In genomic region chr11:85787809-85788805, GRCh38 we compare ENCODE assay signal across 14 cellular contexts. TPM values are rescaled to one million over a fixed set of nuclear protein-coding genes. Genes with fewer than 3 reads are reported as not detected.
DNase-seq lines count a peak whose midpoint lies in the region; ATAC-seq and TF ChIP-seq lines count a peak whose summit lies in the region.
"Had no signal": no experiment of that assay in that cellular context is flagged by ENCODE, and none has a peak within 500 bp of the region (broad histone marks: within the 10 kb centered on the region; RNA-seq: fewer than 3 reads in every experiment).

No MANE protein-coding gene starts in this region.

- H2AFZ ChIP-seq in GM23338 (no peak overlapping the region), mesenchymal stem cell (ENCODE audit: low read depth, low read length) (no peak overlapping the region)

- ATAC-seq in CD4-positive, CD25-positive, alpha-beta regulatory T cell (ENCODE audit: low read depth in 2 of 2): no peak
- ATAC-seq in GM23338 (no peak), GM21367 (IDR thresholded peaks at IDR 0.05; ENCODE audit: unreplicated experiment) (no peak), GM21737 (IDR thresholded peaks at IDR 0.05; ENCODE audit: unreplicated experiment) (no peak), GM18858 (IDR thresholded peaks at IDR 0.05; ENCODE audit: unreplicated experiment) (no peak)
- ATAC-seq in activated CD8-positive, alpha-beta T cell treated with anti-CD3 and anti-CD28 coated beads, Interleukin-2, amount 10 ng/mL, durations not matched to agents 7 days and 5 days: no peak
- ATAC-seq: K562 had no signal

- H4K8ac ChIP-seq in mesenchymal stem cell (ENCODE audit: low read length): no peak overlapping the region

- no peak overlapping the region for H3K14ac ChIP-seq in mesenchymal stem cell (ENCODE audit: low read length in 2 of 2)

- no peaks in the 10 kb centered on the region for H3F3A ChIP-seq in GM23338 (replicated peaks; ENCODE audit: low read depth)

- H3K27me3 ChIP-seq in CD4-positive, CD25-positive, alpha-beta regulatory T cell (ENCODE audit: control insufficient read depth, insufficient read depth, low read length): no peaks in the 10 kb centered on the region
- H3K27me3 ChIP-seq in GM23338 (ENCODE audit: insufficient read depth): no peaks in the 10 kb centered on the region
- no peaks in the 10 kb centered on the region for H3K27me3 ChIP-seq in mesenchymal stem cell (ENCODE audit: control insufficient read depth in 1 of 2, insufficient read depth in 1 of 2, low read length in 2 of 2)
- H3K27me3 ChIP-seq: BLaER1 treated with 17β-estradiol and CSF1 and Interleukin-3, amounts not matched to agents 10 nM and 100 nM; esophagus muscularis mucosa; tibial nerve had no signal

- H3K79me2 ChIP-seq in GM23338 (replicated peaks; ENCODE audit: insufficient read depth): no peaks in the 10 kb centered on the region

- no peak overlapping the region for H2BK120ac ChIP-seq in mesenchymal stem cell (ENCODE audit: low read depth, low read length)

- no peak overlapping the region for H2BK12ac ChIP-seq in mesenchymal stem cell (ENCODE audit: low read length in 2 of 2)

- peak overlapping the region; percentile 3 for H2AK5ac ChIP-seq in mesenchymal stem cell (ENCODE audit: low read length, severe bottlenecking)

- no peak overlapping the region for H3K4ac ChIP-seq in mesenchymal stem cell (ENCODE audit: low read depth in 1 of 2, low read length in 2 of 2)

- 0 out of 2 replicates have a peak, but pooled peaks cover under 1% of the 10 kb centered on the region for H3K9me2 ChIP-seq in GM23338 (ENCODE audit: insufficient read depth)

- CTCF ChIA-PET in activated CD8-positive, alpha-beta T cell treated with anti-CD3 and anti-CD28 coated beads, Interleukin-2, amount 10 ng/mL, durations not matched to agents 7 days and 5 days (lab: Charles Lee): interaction anchor here (0.6 to 2.3 kb wide), 5 partner anchors 14 to 93 kb away, joined by 3 to 8 read pairs (median 4); no protein-coding TSS in a partner anchor

- H3K36me3 ChIP-seq in CD4-positive, CD25-positive, alpha-beta regulatory T cell (ENCODE audit: control insufficient read depth, insufficient read depth, low read length): no peaks in the 10 kb centered on the region
- H3K36me3 ChIP-seq in GM23338 (ENCODE audit: insufficient read depth) (no peaks in the 10 kb centered on the region), mesenchymal stem cell (ENCODE audit: control insufficient read depth in 1 of 2, insufficient read depth in 2 of 2, low read depth in 1 of 2, low read length in 2 of 2) (no peaks in the 10 kb centered on the region)
- H3K36me3 ChIP-seq: BLaER1 treated with 17β-estradiol and CSF1 and Interleukin-3, amounts not matched to agents 10 nM and 100 nM; esophagus muscularis mucosa; tibial nerve had no signal

- H2BK15ac ChIP-seq in mesenchymal stem cell (ENCODE audit: low read depth, poor library complexity, severe bottlenecking): no peak overlapping the region

- peak overlapping the region; percentile 1 to 61 (median 20) for H3K27ac Mint-ChIP-seq in CD4-positive, CD25-positive, alpha-beta regulatory T cell
- H3K27ac Mint-ChIP-seq in GM23338: peak overlapping the region; percentile 30; the same call in 1 of the 2 replicates
- H3K27ac Mint-ChIP-seq in activated CD8-positive, alpha-beta T cell treated with anti-CD3 and anti-CD28 coated beads, Interleukin-2, amount 10 ng/mL, durations not matched to agents 7 days and 5 days: peak overlapping the region; percentile 43
- H3K27ac Mint-ChIP-seq: activated CD4-positive, alpha-beta memory T cell treated with anti-CD3 and anti-CD28 coated beads, Interleukin-2, amount 10 ng/mL, durations not matched to agents 7 days and 5 days had no signal

- POLR2A ChIA-PET in activated CD8-positive, alpha-beta T cell treated with anti-CD3 and anti-CD28 coated beads, Interleukin-2, amount 10 ng/mL, durations not matched to agents 7 days and 5 days (lab: Charles Lee): interaction anchor here (0.7 to 1.5 kb wide), 3 partner anchors 22 to 42 kb away, joined by 3 to 4 read pairs (median 3); no protein-coding TSS in a partner anchor

- H3K18ac ChIP-seq in mesenchymal stem cell (ENCODE audit: low read depth in 1 of 2, low read length in 2 of 2): no peak overlapping the region

- H3K4me3 ChIP-seq in CD4-positive, CD25-positive, alpha-beta regulatory T cell (ENCODE audit: low read depth, low read length): no peak overlapping the region
- H3K4me3 ChIP-seq in GM23338 (no peak overlapping the region), mesenchymal stem cell (ENCODE audit: insufficient read depth in 1 of 2, low read depth in 1 of 2, low read length in 2 of 2) (no peak overlapping the region)
- H3K4me3 ChIP-seq: BLaER1 treated with 17β-estradiol and CSF1 and Interleukin-3, amounts not matched to agents 10 nM and 100 nM; esophagus muscularis mucosa; K562; tibial nerve had no signal

- H3K9me3 ChIP-seq in CD4-positive, CD25-positive, alpha-beta regulatory T cell (ENCODE audit: control insufficient read depth in 2 of 2, low read length in 2 of 2): no peaks in the 10 kb centered on the region
- no peaks in the 10 kb centered on the region for H3K9me3 ChIP-seq in mesenchymal stem cell (ENCODE audit: control insufficient read depth, low read length)

- no peaks in the 10 kb centered on the region for H3K27me3 Mint-ChIP-seq in CD4-positive, CD25-positive, alpha-beta regulatory T cell
- H3K27me3 Mint-ChIP-seq in GM23338 (ENCODE audit: insufficient read depth, low read depth, poor library complexity): no peaks in the 10 kb centered on the region
- no peaks in the 10 kb centered on the region for H3K27me3 Mint-ChIP-seq in activated CD8-positive, alpha-beta T cell treated with anti-CD3 and anti-CD28 coated beads, Interleukin-2, amount 10 ng/mL, durations not matched to agents 7 days and 5 days (ENCODE audit: low read depth)
- H3K27me3 Mint-ChIP-seq: activated CD4-positive, alpha-beta memory T cell treated with anti-CD3 and anti-CD28 coated beads, Interleukin-2, amount 10 ng/mL, durations not matched to agents 7 days and 5 days had no signal

- no peak for TF ChIP-seq CTCF in GM23338 (conservative IDR thresholded peaks at IDR 0.05; ENCODE audit: low read depth in 2 of 2)

- H3K27ac ChIP-seq in CD4-positive, CD25-positive, alpha-beta regulatory T cell (ENCODE audit: insufficient read depth, low read length, poor library complexity, severe bottlenecking): peak overlapping the region; percentile 8
- no peak overlapping the region for H3K27ac ChIP-seq in GM23338 (ENCODE audit: low read depth)
- H3K27ac ChIP-seq in mesenchymal stem cell (ENCODE audit: low read length, poor library complexity, severe bottlenecking): peak overlapping the region; percentile 29
- H3K27ac ChIP-seq: BLaER1 treated with 17β-estradiol and CSF1 and Interleukin-3, amounts not matched to agents 10 nM and 100 nM; esophagus muscularis mucosa; tibial nerve had no signal

- no peaks in the 10 kb centered on the region for H3K79me1 ChIP-seq in mesenchymal stem cell (replicated peaks; ENCODE audit: low read length, poor library complexity, severe bottlenecking)

- no peak overlapping the region for H3K23ac ChIP-seq in mesenchymal stem cell (ENCODE audit: low read length in 2 of 2)

- H3K4me2 ChIP-seq in GM23338 (no peak overlapping the region), mesenchymal stem cell (ENCODE audit: low read length, poor library complexity, severe bottlenecking) (no peak overlapping the region)
- H3K4me2 ChIP-seq: BLaER1 treated with 17β-estradiol and CSF1 and Interleukin-3, amounts not matched to agents 10 nM and 100 nM had no signal

- H3K4me1 Mint-ChIP-seq in CD4-positive, CD25-positive, alpha-beta regulatory T cell: peaks cover 0 to 18% (median 9%) of the 10 kb centered on the region in 4 donors
- peaks cover 3% of the 10 kb centered on the region; the same call in 2 of the 3 replicates for H3K4me1 Mint-ChIP-seq in GM23338
- peaks cover 44% of the 10 kb centered on the region for H3K4me1 Mint-ChIP-seq in activated CD8-positive, alpha-beta T cell treated with anti-CD3 and anti-CD28 coated beads, Interleukin-2, amount 10 ng/mL, durations not matched to agents 7 days and 5 days (ENCODE audit: low read depth)

- 75% methylated on average over 3 of the region's 3 CpGs for WGBS in mesenchymal stem cell

- peaks cover 0 to under 1% (median 0%) of the 10 kb centered on the region in 7 donors for H3K9me3 Mint-ChIP-seq in CD4-positive, CD25-positive, alpha-beta regulatory T cell
- H3K9me3 Mint-ChIP-seq in GM23338: no peaks in the 10 kb centered on the region
- no peaks in the 10 kb centered on the region for H3K9me3 Mint-ChIP-seq in activated CD8-positive, alpha-beta T cell treated with anti-CD3 and anti-CD28 coated beads, Interleukin-2, amount 10 ng/mL, durations not matched to agents 7 days and 5 days (ENCODE audit: insufficient read depth)

- H3K4me1 ChIP-seq in CD4-positive, CD25-positive, alpha-beta regulatory T cell (ENCODE audit: control insufficient read depth, insufficient read depth, low read length, poor library complexity, severe bottlenecking): no peaks in the 10 kb centered on the region
- H3K4me1 ChIP-seq in GM23338 (ENCODE audit: insufficient read depth) (no peaks in the 10 kb centered on the region), mesenchymal stem cell (ENCODE audit: control insufficient read depth, insufficient read depth, low read depth, low read length) (peaks cover 2% of the 10 kb centered on the region)
- H3K4me1 ChIP-seq: esophagus muscularis mucosa had no signal

- H2BK5ac ChIP-seq in mesenchymal stem cell (ENCODE audit: low read depth, low read length, poor library complexity, severe bottlenecking): no peak overlapping the region

- H4K91ac ChIP-seq in mesenchymal stem cell (ENCODE audit: low read length): no peak overlapping the region

- no peak for DNase-seq in CD4-positive, CD25-positive, alpha-beta regulatory T cell
- peak; percentile 30 for DNase-seq in GM23338 (ENCODE audit: low spot score)
- DNase-seq in activated CD8-positive, alpha-beta T cell treated with anti-CD3 and anti-CD28 coated beads, Interleukin-2, amount 10 ng/mL, durations not matched to agents 7 days and 5 days: no peak
- no peak for DNase-seq in mesenchymal stem cell
- no peak for DNase-seq in NCI-H526 (lab: John Stamatoyannopoulos, UW)
- DNase-seq: activated CD4-positive, alpha-beta memory T cell treated with anti-CD3 and anti-CD28 coated beads, Interleukin-2, amount 10 ng/mL, durations not matched to agents 7 days and 5 days; SIG-M5 had no signal

- H4K20me1 ChIP-seq in GM23338 (replicated peaks; ENCODE audit: insufficient read depth): no peaks in the 10 kb centered on the region
- H4K20me1 ChIP-seq: BLaER1 treated with 17β-estradiol and CSF1 and Interleukin-3, amounts not matched to agents 10 nM and 100 nM had no signal

- H3K36me3 Mint-ChIP-seq in CD4-positive, CD25-positive, alpha-beta regulatory T cell: no peaks in the 10 kb centered on the region
- no peaks in the 10 kb centered on the region for H3K36me3 Mint-ChIP-seq in GM23338 (ENCODE audit: low read depth)
- H3K36me3 Mint-ChIP-seq in activated CD8-positive, alpha-beta T cell treated with anti-CD3 and anti-CD28 coated beads, Interleukin-2, amount 10 ng/mL, durations not matched to agents 7 days and 5 days (ENCODE audit: low read depth): peaks cover 24% of the 10 kb centered on the region

- H3K4me3 Mint-ChIP-seq in CD4-positive, CD25-positive, alpha-beta regulatory T cell: peak overlapping the region in 1 of 4 donors; percentile 2
- H3K4me3 Mint-ChIP-seq in GM23338: no peak overlapping the region
- peak overlapping the region; percentile 2 for H3K4me3 Mint-ChIP-seq in activated CD8-positive, alpha-beta T cell treated with anti-CD3 and anti-CD28 coated beads, Interleukin-2, amount 10 ng/mL, durations not matched to agents 7 days and 5 days
- H3K4me3 Mint-ChIP-seq: activated CD4-positive, alpha-beta memory T cell treated with anti-CD3 and anti-CD28 coated beads, Interleukin-2, amount 10 ng/mL, durations not matched to agents 7 days and 5 days had no signal

- no peak overlapping the region for H3K9ac ChIP-seq in mesenchymal stem cell (ENCODE audit: low read length)
- H3K9ac ChIP-seq: BLaER1 treated with 17β-estradiol and CSF1 and Interleukin-3, amounts not matched to agents 10 nM and 100 nM had no signal

RNA-seq across cellular contexts. Expression of gene SYTL2, which starts 22.8 kb away (rescaled TPM):
- total RNA-seq in CD4-positive, CD25-positive, alpha-beta regulatory T cell: 40.0 TPM
- polyA plus RNA-seq in CD4-positive, CD25-positive, alpha-beta regulatory T cell: 1 to 10 TPM; 4.5 to 6.8 (median 5.1) TPM
- 5.6 and 7.2 TPM in 2 replicates for total RNA-seq in GM23338 (2014; rRNA removed; shearing (Covaris generic))
- polyA plus RNA-seq in GM23338 (2016; fragmentation: Nextera tagmentation; extraction: Ambion mirVana): 3.0 and 3.4 TPM in 2 replicates
- 10 to 100 TPM; 29.3 to 31.2 TPM for total RNA-seq in activated CD8-positive, alpha-beta T cell treated with anti-CD3 and anti-CD28 coated beads, Interleukin-2, amount 10 ng/mL, durations not matched to agents 7 days and 5 days
- polyA plus RNA-seq in mesenchymal stem cell (2013, experiment 1 of 2): 2.3 TPM
- 2.1 TPM for polyA plus RNA-seq in mesenchymal stem cell (2013, experiment 2 of 2)
